ENCODE assay signal across 8 cellular contexts in genomic region chr2:54558976-54559410, GRCh38.
DNase-seq lines count a peak whose midpoint lies in the region; ATAC-seq and TF ChIP-seq lines count a peak whose summit lies in the region.

No MANE protein-coding gene starts in this region.

- ATAC-seq in naive B cell (ENCODE audit: low read depth in 2 of 2): peak in 1 of 2 donors; percentile 2
- ATAC-seq in GM18907 (IDR thresholded peaks at IDR 0.05; ENCODE audit: unreplicated experiment): no peak
- ATAC-seq in HG03565 (IDR thresholded peaks at IDR 0.05; ENCODE audit: unreplicated experiment): no peak

- peaks cover 58 to 74% (median 63%) of the 10 kb centered on the region in 3 donors for H3K4me1 Mint-ChIP-seq in naive B cell

- H3K4me3 ChIP-seq in LNCaP clone FGC (ENCODE audit: low read depth, low read length): peak overlapping the region; percentile 46
- peak overlapping the region; percentile 79 for H3K4me3 ChIP-seq in coronary artery

- H3K27ac Mint-ChIP-seq in naive B cell: peak overlapping the region; percentile 47 to 96 (median 92)

- H3K27ac ChIP-seq in coronary artery: peak overlapping the region; percentile 72 to 80

- peak overlapping the region; percentile 92 to 100 (median 98) for H3K4me3 Mint-ChIP-seq in naive B cell

- no peaks in the 10 kb centered on the region for H3K9me3 Mint-ChIP-seq in naive B cell

- DNase-seq in ELR (ENCODE audit: low read depth): peak; percentile 48
- DNase-seq in LNCaP clone FGC (ENCODE audit: low read depth): no peak
- DNase-seq in coronary artery (ENCODE audit: low spot score): no peak
- no peak for DNase-seq in naive B cell
- DNase-seq in Ammon's horn (ENCODE audit: low spot score): no peak
- DNase-seq in C1 segment of cervical spinal cord (lab: John Stamatoyannopoulos, UW): no peak

- TF ChIP-seq CTCF in LNCaP clone FGC (IDR thresholded peaks at IDR 0.05; ENCODE audit: control insufficient read depth, extremely low read depth, insufficient read depth) (no peak), coronary artery (IDR thresholded peaks at IDR 0.05) (no peak)

- H3K36me3 Mint-ChIP-seq in naive B cell: no peaks in the 10 kb centered on the region

- H3K27me3 Mint-ChIP-seq in naive B cell: no peaks in the 10 kb centered on the region
